In the genomic region with DNA sequence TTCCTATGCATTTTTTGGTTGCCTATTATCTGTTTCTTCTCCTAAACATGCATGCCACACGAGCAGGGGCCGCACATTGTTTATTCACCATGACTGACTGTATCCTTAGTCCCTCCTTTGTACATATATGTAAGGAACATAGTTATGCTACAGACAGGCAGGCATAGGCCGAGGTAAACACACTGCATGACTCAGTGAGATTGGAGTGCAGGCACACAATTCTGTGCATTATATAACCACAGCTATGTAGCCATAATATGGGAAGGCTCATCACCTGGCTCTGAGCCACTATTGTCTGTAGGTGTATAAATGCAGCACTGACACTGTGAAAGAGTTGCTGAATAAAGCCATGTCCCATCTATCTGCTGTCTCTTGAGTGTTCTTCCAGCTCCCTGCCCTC, we compare ENCODE assay signal across 19 cellular contexts.
"Had no signal": no experiment of that assay in that cellular context is flagged by ENCODE, and none has a peak within 500 bp of the region (broad histone marks: within the 10 kb centered on the region; RNA-seq: fewer than 3 reads in every experiment).

No MANE protein-coding gene starts in this region.

- ATAC-seq: naive thymus-derived CD4-positive, alpha-beta T cell; psoas muscle had no signal

- H3K36me3 Mint-ChIP-seq: naive thymus-derived CD4-positive, alpha-beta T cell had no signal

- H3K4me1 ChIP-seq: esophagus squamous epithelium, psoas muscle, stomach, transverse colon had no signal

- DNase-seq: effector memory CD4-positive, alpha-beta T cell; esophagus squamous epithelium; foreskin melanocyte; hippocampal formation; kidney glomerular epithelial cell; naive thymus-derived CD4-positive, alpha-beta T cell; nephron progenitor cell; psoas muscle; retina; spleen; stimulated activated CD4-positive, alpha-beta T cell treated with anti-CD3 and anti-CD28 coated beads, Interleukin-15, amount 100 ng/mL, for 24 hours; stimulated activated CD4-positive, alpha-beta T cell treated with anti-CD3 and anti-CD28 coated beads, Interleukin-1b, Interleukin-23, amount 100 ng/mL, for 48 hours; stimulated activated CD4-positive, alpha-beta T cell treated with anti-CD3 and anti-CD28 coated beads, Interleukin-4, amount 100 ng/mL, for 4 hours; stomach; substantia nigra; transverse colon had no signal

- H3K36me3 ChIP-seq: esophagus squamous epithelium, spleen, stomach, thoracic aorta, transverse colon had no signal

- H3K27ac ChIP-seq: epithelial cell of prostate, esophagus squamous epithelium, psoas muscle, spleen, stomach, thoracic aorta, transverse colon had no signal

- H3K27me3 Mint-ChIP-seq: naive thymus-derived CD4-positive, alpha-beta T cell had no signal

- H3K9me3 ChIP-seq: esophagus squamous epithelium, psoas muscle, spleen, stomach, thoracic aorta, transverse colon had no signal

- H3K27ac Mint-ChIP-seq: nephron progenitor cell had no signal

- H3K27me3 ChIP-seq: esophagus squamous epithelium, spleen, stomach, transverse colon had no signal

- FAIRE-seq: endometrium had no signal

- H3K4me3 ChIP-seq: esophagus squamous epithelium, psoas muscle, spleen, stomach, thoracic aorta, transverse colon had no signal

- H3K4me3 Mint-ChIP-seq: naive thymus-derived CD4-positive, alpha-beta T cell; nephron progenitor cell had no signal
